Comparison of ENCODE assay signal across 8 cellular contexts in the genomic region with DNA sequence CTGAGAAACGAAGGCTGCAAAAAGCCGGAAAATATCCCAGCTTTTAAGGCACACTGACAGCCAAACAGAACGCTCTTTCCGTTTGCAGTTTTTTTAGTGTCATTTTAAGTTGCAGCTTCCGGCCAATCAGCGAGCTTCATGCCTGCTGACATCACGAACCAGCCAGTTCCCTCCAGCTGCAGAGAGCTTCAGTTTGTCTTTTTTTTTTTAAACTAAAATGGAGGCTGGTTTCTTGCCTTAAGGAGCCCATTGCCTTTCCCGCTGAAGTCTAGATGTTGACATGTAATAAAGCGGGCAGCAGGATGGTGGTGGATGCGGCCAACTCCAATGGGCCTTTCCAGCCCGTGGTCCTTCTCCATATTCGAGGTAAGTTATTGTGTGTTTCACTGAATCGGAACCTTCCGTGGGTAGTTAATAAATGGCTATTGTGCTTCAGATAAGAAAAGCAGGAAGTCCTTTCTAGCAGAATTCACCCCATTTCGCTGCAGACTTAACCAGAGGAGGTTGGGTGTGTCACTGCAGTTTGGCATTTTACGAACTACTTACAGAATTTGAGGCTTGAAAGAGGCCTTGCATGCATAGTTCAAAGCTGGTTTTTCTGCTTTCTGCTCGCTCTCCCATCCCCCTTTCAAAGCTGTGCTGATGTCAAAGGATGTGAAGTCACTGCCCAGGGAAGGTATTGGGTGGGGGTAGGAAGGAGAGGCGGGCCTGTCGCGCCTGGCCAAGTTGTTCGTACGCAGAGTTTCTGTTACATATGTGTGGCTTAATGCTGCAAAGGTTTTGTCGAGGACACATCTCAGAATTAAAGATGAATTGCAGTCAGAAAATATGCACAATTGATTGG. TPM values are rescaled to one million over a fixed set of nuclear protein-coding genes. Genes with fewer than 3 reads are reported as not detected.
A peak's percentile ranks its signal among the peaks of the same experiment; 100 is the strongest.
DNase-seq lines count a peak whose midpoint lies in the region; ATAC-seq lines count a peak whose summit lies in the region.

No MANE protein-coding gene starts in this region.

- DNase-seq in CD1c-positive myeloid dendritic cell (ENCODE audit: extremely low spot score) (peak; percentile 96), NCI-H526 treated with DMSO at 0.1 percent for 48 hours (lab: John Stamatoyannopoulos, UW) (peak; percentile 86), left kidney (ENCODE audit: low read depth, low spot score) (peak; percentile 98)
- peak; percentile 93 for DNase-seq in activated CD4-positive, alpha-beta T cell treated with anti-CD3 and anti-CD28 coated beads, Interleukin-2, amount 10 ng/mL, durations not matched to agents 7 days and 5 days
- DNase-seq in stimulated activated CD4-positive, alpha-beta T cell treated with anti-CD3 and anti-CD28 coated beads, Interleukin-2, amount 100 ng/mL, for 4 hours (ENCODE audit: low read depth), result peak; percentile 70

- peaks cover 51% of the 10 kb centered on the region for H3K4me1 Mint-ChIP-seq in activated CD4-positive, alpha-beta T cell treated with anti-CD3 and anti-CD28 coated beads, Interleukin-2, amount 10 ng/mL, durations not matched to agents 7 days and 5 days
- peaks cover 38% of the 10 kb centered on the region for H3K4me1 Mint-ChIP-seq in dendritic cell treated with granulocyte-macrophage colony-stimulating factor and Interleukin-4, amounts not matched to agents 40 ng/mL and 50 ng/mL, for 4 days (ENCODE audit: low read depth)

- peaks cover 44% of the 10 kb centered on the region for H3K36me3 Mint-ChIP-seq in activated CD4-positive, alpha-beta T cell treated with anti-CD3 and anti-CD28 coated beads, Interleukin-2, amount 10 ng/mL, durations not matched to agents 7 days and 5 days (ENCODE audit: low read depth)
- peaks cover 39% of the 10 kb centered on the region for H3K36me3 Mint-ChIP-seq in dendritic cell treated with granulocyte-macrophage colony-stimulating factor and Interleukin-4, amounts not matched to agents 40 ng/mL and 50 ng/mL, for 4 days (ENCODE audit: low read depth)

- CTCF ChIA-PET in activated CD4-positive, alpha-beta T cell treated with anti-CD3 and anti-CD28 coated beads, Interleukin-2, amount 10 ng/mL, durations not matched to agents 7 days and 5 days (lab: Charles Lee), result interaction anchor here (0.6 to 2.3 kb wide), 16 partner anchors 9 to 507 kb away, joined by 3 to 9 read pairs (median 4); no protein-coding TSS in a partner anchor

- ATAC-seq in GM19395 (IDR thresholded peaks at IDR 0.05; ENCODE audit: unreplicated experiment), result peak; percentile 85
- ATAC-seq in HG03521 (IDR thresholded peaks at IDR 0.05; ENCODE audit: unreplicated experiment), result peak; percentile 87

- POLR2A ChIA-PET in activated CD4-positive, alpha-beta T cell treated with anti-CD3 and anti-CD28 coated beads, Interleukin-2, amount 10 ng/mL, durations not matched to agents 7 days and 5 days (lab: Charles Lee), result interaction anchor here (0.6 to 2.5 kb wide), 14 partner anchors 10 to 1741 kb away, joined by 3 to 43 read pairs (median 4); no protein-coding TSS in a partner anchor

- peak overlapping the region; percentile 99 for H3K27ac Mint-ChIP-seq in activated CD4-positive, alpha-beta T cell treated with anti-CD3 and anti-CD28 coated beads, Interleukin-2, amount 10 ng/mL, durations not matched to agents 7 days and 5 days
- H3K27ac Mint-ChIP-seq in dendritic cell treated with granulocyte-macrophage colony-stimulating factor and Interleukin-4, amounts not matched to agents 40 ng/mL and 50 ng/mL, for 4 days, result peak overlapping the region; percentile 99

- no peaks in the 10 kb centered on the region for H3K9me3 Mint-ChIP-seq in activated CD4-positive, alpha-beta T cell treated with anti-CD3 and anti-CD28 coated beads, Interleukin-2, amount 10 ng/mL, durations not matched to agents 7 days and 5 days
- H3K9me3 Mint-ChIP-seq in dendritic cell treated with granulocyte-macrophage colony-stimulating factor and Interleukin-4, amounts not matched to agents 40 ng/mL and 50 ng/mL, for 4 days, result no peaks in the 10 kb centered on the region

- no peaks in the 10 kb centered on the region for H3K27me3 Mint-ChIP-seq in activated CD4-positive, alpha-beta T cell treated with anti-CD3 and anti-CD28 coated beads, Interleukin-2, amount 10 ng/mL, durations not matched to agents 7 days and 5 days
- no peaks in the 10 kb centered on the region for H3K27me3 Mint-ChIP-seq in dendritic cell treated with granulocyte-macrophage colony-stimulating factor and Interleukin-4, amounts not matched to agents 40 ng/mL and 50 ng/mL, for 4 days

- intact Hi-C loops in dendritic cell treated with granulocyte-macrophage colony-stimulating factor and Interleukin-4, amounts not matched to agents 40 ng/mL and 50 ng/mL, for 4 days (cut with micrococcal nuclease), result loop anchor here (1.0 kb wide), 2 partner anchors 14 to 66 kb away; no protein-coding TSS in a partner anchor

- peak overlapping the region; percentile 93 for H3K4me3 Mint-ChIP-seq in activated CD4-positive, alpha-beta T cell treated with anti-CD3 and anti-CD28 coated beads, Interleukin-2, amount 10 ng/mL, durations not matched to agents 7 days and 5 days
- H3K4me3 Mint-ChIP-seq in dendritic cell treated with granulocyte-macrophage colony-stimulating factor and Interleukin-4, amounts not matched to agents 40 ng/mL and 50 ng/mL, for 4 days, result peak overlapping the region; percentile 88

RNA-seq across cellular contexts. Expression of a gene that starts 48.4 kb away (rescaled TPM):
- 100 to 1,000 TPM; 291 to 300 TPM for total RNA-seq in activated CD4-positive, alpha-beta T cell treated with anti-CD3 and anti-CD28 coated beads, Interleukin-2, amount 10 ng/mL, durations not matched to agents 7 days and 5 days

Comparison
In these comparisons a context has a peak if more than half of its experiments do, and no peak if none do; other contexts are left out.
1. Peak in every context shown above with its lines: DNase-seq and ATAC-seq.